Comparison of ENCODE assay signal across 1 cellular context in genomic region chr1:51240096-51240495, GRCh38.
TF ChIP-seq lines count a peak whose summit lies in the region.

No MANE protein-coding gene starts in this region.

TF ChIP-seq in HepG2, 621 proteins besides CTCF, POLR2A, EP300 and RAD21 (continued from another document):
- TF ChIP-seq, protein P1, sequence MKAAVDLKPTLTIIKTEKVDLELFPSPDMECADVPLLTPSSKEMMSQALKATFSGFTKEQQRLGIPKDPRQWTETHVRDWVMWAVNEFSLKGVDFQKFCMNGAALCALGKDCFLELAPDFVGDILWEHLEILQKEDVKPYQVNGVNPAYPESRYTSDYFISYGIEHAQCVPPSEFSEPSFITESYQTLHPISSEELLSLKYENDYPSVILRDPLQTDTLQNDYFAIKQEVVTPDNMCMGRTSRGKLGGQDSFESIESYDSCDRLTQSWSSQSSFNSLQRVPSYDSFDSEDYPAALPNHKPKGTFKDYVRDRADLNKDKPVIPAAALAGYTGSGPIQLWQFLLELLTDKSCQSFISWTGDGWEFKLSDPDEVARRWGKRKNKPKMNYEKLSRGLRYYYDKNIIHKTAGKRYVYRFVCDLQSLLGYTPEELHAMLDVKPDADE (CRISPR knock-in tag; IDR thresholded peaks at IDR 0.05), result no peak
- no peak for TF ChIP-seq HNF4G (IDR thresholded peaks at IDR 0.05; ENCODE audit: borderline replicate concordance, low read depth, low read length)
- TF ChIP-seq HNF4G (CRISPR knock-in tag; IDR thresholded peaks at IDR 0.05; ENCODE audit: borderline replicate concordance, low read depth), result no peak
- TF ChIP-seq EED (CRISPR knock-in tag; IDR thresholded peaks at IDR 0.05), result no peak
- TF ChIP-seq NFYC (CRISPR knock-in tag; IDR thresholded peaks at IDR 0.05), result no peak
- no peak for TF ChIP-seq SRF (IDR thresholded peaks at IDR 0.05; ENCODE audit: low read depth, low read length)
- no peak for TF ChIP-seq IRF2 (CRISPR knock-in tag; IDR thresholded peaks at IDR 0.05)
- TF ChIP-seq PHF5A (CRISPR knock-in tag; IDR thresholded peaks at IDR 0.05; ENCODE audit: low read depth, unreplicated experiment), result no peak
- no peak for TF ChIP-seq ZBTB33 (CRISPR knock-in tag; IDR thresholded peaks at IDR 0.05)
- TF ChIP-seq RARG (CRISPR knock-in tag; IDR thresholded peaks at IDR 0.05; ENCODE audit: low read depth), result no peak
- no peak for TF ChIP-seq ATRX (CRISPR knock-in tag; IDR thresholded peaks at IDR 0.05; ENCODE audit: borderline replicate concordance)
- TF ChIP-seq ZNF7 (CRISPR knock-in tag; IDR thresholded peaks at IDR 0.05), result no peak
- TF ChIP-seq ZNF329 (CRISPR knock-in tag; IDR thresholded peaks at IDR 0.05; ENCODE audit: low read depth), result no peak
- no peak for TF ChIP-seq MLLT10 (CRISPR knock-in tag; IDR thresholded peaks at IDR 0.05)
TF ChIP-seq in HepG2: peak in this region for 0.
